8 cellular contexts compared by ENCODE assay signal in genomic region chr2:200963129-200963917, GRCh38. TPM values are rescaled to one million over a fixed set of nuclear protein-coding genes. Genes with fewer than 3 reads are reported as not detected.
DNase-seq lines count a peak whose midpoint lies in the region; ATAC-seq, FAIRE-seq and TF ChIP-seq lines count a peak whose summit lies in the region.

Gene ORC2, minus strand, starts transcription at chr2:200963660. Its CDS starts 5,537 bp downstream, at chr2:200958123.

- H3K27me3 ChIP-seq in WERI-Rb-1 (ENCODE audit: insufficient read depth, low read depth, severe bottlenecking) (no peaks in the 10 kb centered on the region), bronchial epithelial cell (ENCODE audit: control insufficient read depth, insufficient read depth, low read length) (no peaks in the 10 kb centered on the region), small intestine (ENCODE audit: control insufficient read depth in 2 of 2, insufficient read depth in 2 of 2, low read length in 2 of 2) (no peaks in the 10 kb centered on the region)

- H3K27ac ChIP-seq in WERI-Rb-1 (peak within 1 kb of the TSS; percentile 89), small intestine (ENCODE audit: low read depth in 1 of 2, low read length in 1 of 2) (peak within 1 kb of the TSS; percentile 86 to 99)

- H3K9me3 ChIP-seq in WERI-Rb-1 (ENCODE audit: severe bottlenecking) (no peaks in the 10 kb centered on the region), small intestine (ENCODE audit: control insufficient read depth, low read depth) (no peaks in the 10 kb centered on the region)

- ATAC-seq in GM18907 (IDR thresholded peaks at IDR 0.05; ENCODE audit: unreplicated experiment) (peak; percentile 93), HG03159 (IDR thresholded peaks at IDR 0.05; ENCODE audit: unreplicated experiment) (peak; percentile 92)

- DNase-seq in AG08396 (ENCODE audit: low spot score) (peak; percentile 98), NCI-H2227 (lab: John Stamatoyannopoulos, UW; ENCODE audit: unreplicated experiment) (peak; percentile 99), WERI-Rb-1 (peak; percentile 95), bronchial epithelial cell (ENCODE audit: low read depth) (peak; percentile 87), iPS-NIHi11 (ENCODE audit: low spot score) (peak; percentile 100), small intestine (peak; percentile 97)

- H3K36me3 ChIP-seq in WERI-Rb-1 (peaks cover 8% of the 10 kb centered on the region), bronchial epithelial cell (ENCODE audit: control insufficient read depth, insufficient read depth, low read length) (peaks cover 1% of the 10 kb centered on the region), small intestine (ENCODE audit: control insufficient read depth in 2 of 2, insufficient read depth in 2 of 2, low read length in 2 of 2) (peaks cover 1 to 3% of the 10 kb centered on the region in 2 donors)

- no peak for FAIRE-seq in bronchial epithelial cell (lab: Jason Lieb, UNC)
- FAIRE-seq in small intestine (lab: Jason Lieb, UNC) = no peak

- TF ChIP-seq CTCF in WERI-Rb-1 (IDR thresholded peaks at IDR 0.05; ENCODE audit: low read depth, low read length) (peak; percentile 72), bronchial epithelial cell (IDR thresholded peaks at IDR 0.05; ENCODE audit: insufficient read depth, low read length, severe bottlenecking) (peak; percentile 79)

- peaks cover 2 to 3% of the 10 kb centered on the region in 2 donors for H3K4me1 ChIP-seq in small intestine (ENCODE audit: control insufficient read depth in 2 of 2, insufficient read depth in 1 of 2, low read depth in 1 of 2, low read length in 1 of 2)

- WGBS in small intestine, 3 donors = 0 to 1% (median 0%) methylated on average over 59 to 61 of the region's 61 CpGs

- H3K4me3 ChIP-seq in WERI-Rb-1 (ENCODE audit: low read depth, low read length) (peak within 1 kb of the TSS; percentile 74), bronchial epithelial cell (ENCODE audit: low read depth, low read length) (peak within 1 kb of the TSS; percentile 94), small intestine (ENCODE audit: low read depth in 1 of 2, low read length in 2 of 2) (peak within 1 kb of the TSS; percentile 80 to 90)

RNA-seq across cellular contexts. Expression of gene ORC2, which starts in this region (rescaled TPM):
- total RNA-seq in bronchial epithelial cell = 14.5 and 16.3 TPM in 2 replicates
- 10 to 100 TPM in 2 of 3 donors, 1 to 10 TPM in 1; 8.9 to 11.8 (median 11.0) TPM for polyA plus RNA-seq in small intestine

Comparison
In these comparisons a context has a peak if more than half of its experiments do, and no peak if none do; other contexts are left out.
1. Peak in every context shown above with its lines: DNase-seq, ATAC-seq, H3K4me3 ChIP-seq and H3K27ac ChIP-seq.